8 cellular contexts compared by ENCODE assay signal in genomic region chr15:33194704-33195261, GRCh38. TPM values are rescaled to one million over a fixed set of nuclear protein-coding genes. Genes with fewer than 3 reads are reported as not detected.
DNase-seq lines count a peak whose midpoint lies in the region; ATAC-seq and TF ChIP-seq lines count a peak whose summit lies in the region.

Gene FMN1, minus strand, starts transcription at chr15:33194714. Its CDS starts 39,800 bp downstream, at chr15:33154914.

- peak within 1 kb of the TSS; percentile 87 for H3K4me3 Mint-ChIP-seq in CD4-positive, alpha-beta T cell
- peak within 1 kb of the TSS; percentile 70 to 89 (median 86) for H3K4me3 Mint-ChIP-seq in naive thymus-derived CD8-positive, alpha-beta T cell

- H3K27me3 Mint-ChIP-seq in CD4-positive, alpha-beta T cell: peaks cover 11% of the 10 kb centered on the region
- H3K27me3 Mint-ChIP-seq in naive thymus-derived CD8-positive, alpha-beta T cell: peaks cover 0 to 33% (median 0%) of the 10 kb centered on the region in 5 donors

- H3K27ac Mint-ChIP-seq in CD4-positive, alpha-beta T cell: peak within 1 kb of the TSS; percentile 68
- H3K27ac Mint-ChIP-seq in naive thymus-derived CD8-positive, alpha-beta T cell: peak within 1 kb of the TSS in 8 of 10 donors; percentile 1 to 87 (median 70)

- H3K9me3 ChIP-seq in CD4-positive, alpha-beta T cell (ENCODE audit: control insufficient read depth, low read length): no peaks in the 10 kb centered on the region

- H3K4me1 Mint-ChIP-seq in CD4-positive, alpha-beta T cell (ENCODE audit: low read depth): peaks cover 14% of the 10 kb centered on the region
- peaks cover 9 to 17% (median 16%) of the 10 kb centered on the region in 4 donors for H3K4me1 Mint-ChIP-seq in naive thymus-derived CD8-positive, alpha-beta T cell

- intact Hi-C loops in CD4-positive, alpha-beta T cell (cut with DNase I, micrococcal nuclease): loop anchor here (2.0 to 5.0 kb wide), 2 partner anchors 68 to 1867 kb away; partner anchors contain the start of gene KLF13 (in 1 of the 2)

- DNase-seq in CD4-positive, alpha-beta T cell: peak; percentile 85 to 93 (median 88)
- DNase-seq in GM20000 (ENCODE audit: low spot score) (peak; percentile 57), HS-5 (ENCODE audit: low read depth) (peak; percentile 71), RPMI7951 (ENCODE audit: low read depth) (peak; percentile 93), activated gamma-delta T cell (lab: John Stamatoyannopoulos, UW) (peak; percentile 44), fibroblast of the aortic adventitia (ENCODE audit: low read depth) (peak; percentile 83)
- peak; percentile 65 to 92 (median 84) for DNase-seq in naive thymus-derived CD8-positive, alpha-beta T cell
- DNase-seq in stimulated activated CD8-positive, alpha-beta memory T cell treated with anti-CD3 and anti-CD28 coated beads, Interleukin-7, amount 100 ng/mL, for 4 hours (ENCODE audit: low read depth in 2 of 2): peak; percentile 83 to 86

- CTCF ChIA-PET in CD4-positive, alpha-beta T cell (lab: Charles Lee): no interaction called here

- TF ChIP-seq CTCF in CD4-positive, alpha-beta T cell (IDR thresholded peaks at IDR 0.05): no peak
- no peak for TF ChIP-seq CTCF in GM20000 (IDR thresholded peaks at IDR 0.05; ENCODE audit: extremely low read depth, missing control alignments)
- no peak for TF ChIP-seq CTCF in fibroblast of the aortic adventitia (IDR thresholded peaks at IDR 0.05; ENCODE audit: insufficient read depth, low read length)

- no peaks in the 10 kb centered on the region for H3K27me3 ChIP-seq in CD4-positive, alpha-beta T cell (ENCODE audit: control insufficient read depth, insufficient read depth, low read length)

- peak within 1 kb of the TSS; percentile 72 for H3K4me3 ChIP-seq in fibroblast of the aortic adventitia (ENCODE audit: low read depth, low read length)

- peak within 1 kb of the TSS; percentile 39 for H3K27ac ChIP-seq in CD4-positive, alpha-beta T cell (ENCODE audit: low read depth, low read length)

- no peaks in the 10 kb centered on the region for H3K9me3 Mint-ChIP-seq in CD4-positive, alpha-beta T cell
- no peaks in the 10 kb centered on the region for H3K9me3 Mint-ChIP-seq in naive thymus-derived CD8-positive, alpha-beta T cell

- POLR2A ChIA-PET in CD4-positive, alpha-beta T cell (lab: Charles Lee): interaction anchor here (0.6 to 2.1 kb wide), 4 partner anchors 8 to 23 kb away, joined by 3 to 5 read pairs (median 3); no protein-coding TSS in a partner anchor
- POLR2A ChIA-PET in naive thymus-derived CD8-positive, alpha-beta T cell (lab: Charles Lee): no interaction called here

- peak; percentile 100 for ATAC-seq in CD4-positive, alpha-beta T cell (ENCODE audit: poor library complexity)
- peak; percentile 99 for ATAC-seq in naive thymus-derived CD8-positive, alpha-beta T cell

- no peaks in the 10 kb centered on the region for H3K36me3 Mint-ChIP-seq in CD4-positive, alpha-beta T cell (ENCODE audit: low read depth)
- no peaks in the 10 kb centered on the region for H3K36me3 Mint-ChIP-seq in naive thymus-derived CD8-positive, alpha-beta T cell

RNA-seq across cellular contexts. Expression of gene FMN1, which starts in this region (rescaled TPM):
- under 1 TPM; 0.39 to 0.55 TPM for total RNA-seq in CD4-positive, alpha-beta T cell
- 5.0 and 5.8 TPM in 2 replicates for total RNA-seq in RPMI7951 (2014; rRNA removed; shearing (Covaris generic))
- total RNA-seq in fibroblast of the aortic adventitia (ENCODE audit: low replicate concordance): 1.1 and 9.2 TPM in 2 replicates
- under 1 TPM; 0.19 to 0.21 TPM for total RNA-seq in naive thymus-derived CD8-positive, alpha-beta T cell
- under 1 TPM in 1 of 3 donors, not detected in 2; 0.42 TPM for polyA plus RNA-seq in naive thymus-derived CD8-positive, alpha-beta T cell

Comparison
In these comparisons a context has a peak if more than half of its experiments do, and no peak if none do; other contexts are left out.
1. Peak in every context shown above with its lines: DNase-seq, ATAC-seq, H3K4me3 ChIP-seq and H3K27ac ChIP-seq.
2. Peak in DNase-seq, ATAC-seq and H3K27ac ChIP-seq in CD4-positive, alpha-beta T cell; RNA of the gene not detected or under 1 TPM.
3. Peak in DNase-seq and ATAC-seq in naive thymus-derived CD8-positive, alpha-beta T cell; RNA of the gene not detected or under 1 TPM.